Comparison of ENCODE assay signal across 17 cellular contexts in the genomic region with DNA sequence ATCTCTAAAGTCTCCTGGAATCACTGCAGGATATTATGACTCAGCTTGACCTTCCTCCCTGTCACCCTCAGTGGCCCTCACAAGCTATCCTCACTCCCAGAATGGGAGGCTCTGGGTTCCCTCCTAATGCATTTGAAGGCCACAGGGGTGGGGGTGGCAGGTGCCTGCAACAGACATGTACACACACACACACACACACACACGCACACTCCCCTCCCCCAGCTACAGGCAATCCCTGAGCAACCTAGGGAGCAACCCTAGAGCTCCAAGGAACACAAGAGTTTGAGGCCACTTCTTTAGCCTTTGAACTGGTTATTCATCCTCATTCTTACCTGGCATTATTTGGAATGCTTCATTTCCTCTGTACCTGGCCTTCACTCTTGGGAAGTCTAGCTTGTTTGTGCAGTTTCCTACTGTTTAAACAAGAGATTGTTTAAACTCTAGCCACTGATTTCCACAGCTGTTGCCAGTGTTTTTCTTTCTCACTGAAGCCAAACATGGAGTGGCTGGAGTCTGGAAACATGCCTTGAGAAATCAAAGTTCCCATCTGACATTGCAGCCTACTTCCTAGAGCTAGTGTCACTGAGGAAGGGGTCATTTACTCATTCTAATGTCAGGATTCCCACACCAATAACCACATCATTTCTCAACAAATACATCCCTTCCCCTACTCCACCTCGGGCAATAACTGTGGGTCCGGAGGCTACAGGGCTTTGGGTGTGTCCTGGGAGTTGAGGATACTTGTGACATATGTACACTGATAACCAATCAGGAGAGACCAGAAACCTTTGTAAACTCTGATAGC. TPM values are rescaled to one million over a fixed set of nuclear protein-coding genes. Genes with fewer than 3 reads are reported as not detected.
DNase-seq lines count a peak whose midpoint lies in the region; ATAC-seq and TF ChIP-seq lines count a peak whose summit lies in the region.
"Had no signal": no experiment of that assay in that cellular context is flagged by ENCODE, and none has a peak within 500 bp of the region (broad histone marks: within the 10 kb centered on the region; RNA-seq: fewer than 3 reads in every experiment).

No MANE protein-coding gene starts in this region.

- H3K9me3 Mint-ChIP-seq in activated CD4-positive, alpha-beta T cell treated with anti-CD3 and anti-CD28 coated beads, Interleukin-2, amount 10 ng/mL, durations not matched to agents 7 days and 5 days: no peaks in the 10 kb centered on the region
- no peaks in the 10 kb centered on the region for H3K9me3 Mint-ChIP-seq in Calu3 (ENCODE audit: low read depth, unreplicated experiment)
- H3K9me3 Mint-ChIP-seq: activated naive CD4-positive, alpha-beta T cell treated with anti-CD3 and anti-CD28 coated beads, Interleukin-2, amount 50 U/mL, for 72 hours; GM23338; T-helper 1 cell treated with Interleukin-12 subunit alpha and Interleukin-12 subunit beta and Interleukin-4 antibody, amounts not matched to agents 30 μg/mL and 1 μg/mL, for 36 hours had no signal

- POLR2A ChIA-PET in activated CD4-positive, alpha-beta T cell treated with anti-CD3 and anti-CD28 coated beads, Interleukin-2, amount 10 ng/mL, durations not matched to agents 7 days and 5 days (lab: Charles Lee): no interaction called here

- in situ Hi-C loops in T47D (cut with HindIII; ENCODE audit: low pct_unique_long_range_greater_than_20kb, low sequenced_read_pairs): no loop called here

- H3K4me3 ChIP-seq in lower lobe of right lung: no peak overlapping the region
- H3K4me3 ChIP-seq in urinary bladder (ENCODE audit: low read depth, low read length): no peak overlapping the region
- H3K4me3 ChIP-seq: dorsolateral prefrontal cortex, GM23338, suprapubic skin had no signal

- peaks cover 26% of the 10 kb centered on the region for H3K4me1 ChIP-seq in lower lobe of right lung
- no peaks in the 10 kb centered on the region for H3K4me1 ChIP-seq in urinary bladder (ENCODE audit: insufficient read depth)

- H3K36me3 Mint-ChIP-seq in activated CD4-positive, alpha-beta T cell treated with anti-CD3 and anti-CD28 coated beads, Interleukin-2, amount 10 ng/mL, durations not matched to agents 7 days and 5 days (ENCODE audit: low read depth): no peaks in the 10 kb centered on the region
- no peaks in the 10 kb centered on the region for H3K36me3 Mint-ChIP-seq in Calu3 (ENCODE audit: insufficient read depth, unreplicated experiment)
- H3K36me3 Mint-ChIP-seq: activated naive CD4-positive, alpha-beta T cell treated with anti-CD3 and anti-CD28 coated beads, Interleukin-2, amount 50 U/mL, for 72 hours had no signal

- WGBS in urinary bladder: 56% methylated on average over 3 of the region's 3 CpGs

- H3K27ac Mint-ChIP-seq in activated CD4-positive, alpha-beta T cell treated with anti-CD3 and anti-CD28 coated beads, Interleukin-2, amount 10 ng/mL, durations not matched to agents 7 days and 5 days: peak overlapping the region; percentile 2
- H3K27ac Mint-ChIP-seq in Calu3 (ENCODE audit: unreplicated experiment): no peak overlapping the region
- H3K27ac Mint-ChIP-seq: activated naive CD4-positive, alpha-beta T cell treated with anti-CD3 and anti-CD28 coated beads, Interleukin-2, amount 50 U/mL, for 72 hours; GM23338; T-helper 1 cell treated with Interleukin-12 subunit alpha and Interleukin-12 subunit beta and Interleukin-4 antibody, amounts not matched to agents 30 μg/mL and 1 μg/mL, for 36 hours had no signal

- peak overlapping the region; percentile 46 for H3K27ac ChIP-seq in lower lobe of right lung
- peak overlapping the region; percentile 59 for H3K27ac ChIP-seq in urinary bladder (ENCODE audit: low read depth)
- H3K27ac ChIP-seq: suprapubic skin had no signal

- ATAC-seq in lower lobe of right lung: peak; percentile 75 to 91
- no peak for ATAC-seq in HG02759 (IDR thresholded peaks at IDR 0.05; ENCODE audit: unreplicated experiment)
- ATAC-seq: activated naive CD4-positive, alpha-beta T cell treated with anti-CD3 and anti-CD28 coated beads, Interleukin-2, amount 50 U/mL, for 72 hours; GM23338 had no signal

- intact Hi-C loops in lower lobe of right lung (cut with DNase I): no loop called here
- intact Hi-C loops in Calu3 (cut with micrococcal nuclease; ENCODE audit: unreplicated experiment): no loop called here

- H3K27me3 ChIP-seq in lower lobe of right lung (ENCODE audit: low read depth): no peaks in the 10 kb centered on the region
- H3K27me3 ChIP-seq: suprapubic skin had no signal

- TF ChIP-seq CTCF in lower lobe of right lung (IDR thresholded peaks at IDR 0.05): no peak
- no peak for TF ChIP-seq CTCF in Calu3 (IDR thresholded peaks at IDR 0.05; ENCODE audit: unreplicated experiment)

- H3K4me1 Mint-ChIP-seq in activated CD4-positive, alpha-beta T cell treated with anti-CD3 and anti-CD28 coated beads, Interleukin-2, amount 10 ng/mL, durations not matched to agents 7 days and 5 days: no peaks in the 10 kb centered on the region
- peaks cover 13% of the 10 kb centered on the region for H3K4me1 Mint-ChIP-seq in Calu3 (ENCODE audit: low read depth, unreplicated experiment)
- H3K4me1 Mint-ChIP-seq: GM23338 had no signal

- no TSS peak for BruUV-seq in Calu3 (replicated peaks; lab: Mats Ljungman, UMichigan)

- no peaks in the 10 kb centered on the region for H3K27me3 Mint-ChIP-seq in activated CD4-positive, alpha-beta T cell treated with anti-CD3 and anti-CD28 coated beads, Interleukin-2, amount 10 ng/mL, durations not matched to agents 7 days and 5 days
- no peaks in the 10 kb centered on the region for H3K27me3 Mint-ChIP-seq in Calu3 (ENCODE audit: unreplicated experiment)

- no peak overlapping the region for H3K4me3 Mint-ChIP-seq in activated CD4-positive, alpha-beta T cell treated with anti-CD3 and anti-CD28 coated beads, Interleukin-2, amount 10 ng/mL, durations not matched to agents 7 days and 5 days
- H3K4me3 Mint-ChIP-seq in Calu3 (ENCODE audit: low read depth, unreplicated experiment): no peak overlapping the region
- H3K4me3 Mint-ChIP-seq: GM23338; T-helper 1 cell treated with Interleukin-12 subunit alpha and Interleukin-12 subunit beta and Interleukin-4 antibody, amounts not matched to agents 30 μg/mL and 1 μg/mL, for 36 hours had no signal

- H3K9me3 ChIP-seq in lower lobe of right lung: no peaks in the 10 kb centered on the region
- H3K9me3 ChIP-seq: suprapubic skin had no signal

- CTCF ChIA-PET in activated CD4-positive, alpha-beta T cell treated with anti-CD3 and anti-CD28 coated beads, Interleukin-2, amount 10 ng/mL, durations not matched to agents 7 days and 5 days (lab: Charles Lee): no interaction called here
- CTCF ChIA-PET in Calu3 (lab: Charles Lee): interaction anchor here (0.6 kb wide), 1 partner anchor 37 kb away, joined by 3 read pairs; no protein-coding TSS in a partner anchor

- no peak for DNase-seq in activated CD4-positive, alpha-beta T cell treated with anti-CD3 and anti-CD28 coated beads, Interleukin-2, amount 10 ng/mL, durations not matched to agents 7 days and 5 days
- DNase-seq in activated CD4-positive, alpha-beta T cell treated with anti-CD3 and anti-CD28 coated beads for 48 hours: no peak
- peak; percentile 20 to 95 for DNase-seq in T47D (ENCODE audit: low read depth in 1 of 2, low spot score in 1 of 2)
- peak; percentile 48 for DNase-seq in lower lobe of right lung
- no peak for DNase-seq in Calu3
- DNase-seq in NK-92 treated with Interleukin-12 subunit alpha and Interleukin-12 subunit beta, amount 100 ng/mL, for 24 hours (lab: John Stamatoyannopoulos, UW): no peak
- DNase-seq: activated CD8-positive, alpha-beta memory T cell treated with anti-CD3 and anti-CD28 coated beads for 24 hours; DMS79 treated with DMSO at 0.1 percent for 48 hours; dorsolateral prefrontal cortex; left cardiac atrium; NCI-H1930 had no signal

- peaks cover 7% of the 10 kb centered on the region for H3K36me3 ChIP-seq in lower lobe of right lung
- no peaks in the 10 kb centered on the region for H3K36me3 ChIP-seq in urinary bladder (ENCODE audit: insufficient read depth)
- H3K36me3 ChIP-seq: suprapubic skin had no signal

RNA-seq across cellular contexts. Expression of gene MAOA, which starts 37.7 kb away (rescaled TPM):
- under 1 TPM; 0.10 to 0.12 TPM for total RNA-seq in activated CD4-positive, alpha-beta T cell treated with anti-CD3 and anti-CD28 coated beads, Interleukin-2, amount 10 ng/mL, durations not matched to agents 7 days and 5 days
- total RNA-seq in lower lobe of right lung (159 TPM), urinary bladder (50.6 TPM), Calu3 (2022) (1.8 and 3.3 TPM in 2 replicates)
- 95.1 TPM for polyA plus RNA-seq in urinary bladder

Comparison
In these comparisons a context has a peak if more than half of its experiments do, and no peak if none do; other contexts are left out.
1. DNase-seq: peak in T47D (2 of 2) and lower lobe of right lung (single experiment); none in activated CD4-positive, alpha-beta T cell treated with anti-CD3 and anti-CD28 coated beads, Interleukin-2, amount 10 ng/mL, durations not matched to agents 7 days and 5 days (single experiment), activated CD4-positive, alpha-beta T cell treated with anti-CD3 and anti-CD28 coated beads for 48 hours (single experiment), Calu3 (single experiment) and NK-92 treated with Interleukin-12 subunit alpha and Interleukin-12 subunit beta, amount 100 ng/mL, for 24 hours (single experiment).
2. RNA of gene MAOA, which starts 37.7 kb away (total RNA-seq): 159 TPM in lower lobe of right lung (single experiment) and 50.6 TPM in urinary bladder (single experiment); 1.8 to 3.3 TPM in Calu3 and 0.10 to 0.12 TPM in activated CD4-positive, alpha-beta T cell treated with anti-CD3 and anti-CD28 coated beads, Interleukin-2, amount 10 ng/mL, durations not matched to agents 7 days and 5 days; every median in the first group is over 10 times any median in the second.